ENCODE assay signal across 8 cellular contexts in genomic region chr1:225652726-225653462, GRCh38. TPM values are rescaled to one million over a fixed set of nuclear protein-coding genes. Genes with fewer than 3 reads are reported as not detected.
A peak's percentile ranks its signal among the peaks of the same experiment; 100 is the strongest.
DNase-seq lines count a peak whose midpoint lies in the region; ATAC-seq and TF ChIP-seq lines count a peak whose summit lies in the region.

TSS of gene ENAH (minus strand) at chr1:225653123. CDS start at chr1:225652690, 433 bp downstream.

- H3K4me1 ChIP-seq in mesodermal cell (ENCODE audit: control insufficient read depth, insufficient read depth, low read length, poor library complexity, severe bottlenecking) = peaks cover 50% of the 10 kb centered on the region

- H3K27ac ChIP-seq in epithelial cell of prostate (peak within 1 kb of the TSS; percentile 91), mesodermal cell (ENCODE audit: low read depth, low read length, severe bottlenecking) (peak within 1 kb of the TSS; percentile 97)

- H3K9me3 Mint-ChIP-seq in stimulated activated memory B cell treated with anti-CD40 and anti-IgM and Interleukin-4, amounts not matched to agents 10 μg/mL and 1 μg/mL and 100 μg/mL, for 72 hours = no peaks in the 10 kb centered on the region

- WGBS in mesodermal cell (ENCODE audit: insufficient coverage in 2 of 2), 2 experiments = 0% methylated on average over 11 to 22 of the region's 90 CpGs

- H3K27ac Mint-ChIP-seq in stimulated activated memory B cell treated with anti-CD40 and anti-IgM and Interleukin-4, amounts not matched to agents 10 μg/mL and 1 μg/mL and 100 μg/mL, for 72 hours = peak within 1 kb of the TSS; percentile 85

- H3K36me3 ChIP-seq in mesodermal cell (ENCODE audit: control insufficient read depth, insufficient read depth, low read length) = peaks cover 3% of the 10 kb centered on the region

- H3K36me3 Mint-ChIP-seq in stimulated activated memory B cell treated with anti-CD40 and anti-IgM and Interleukin-4, amounts not matched to agents 10 μg/mL and 1 μg/mL and 100 μg/mL, for 72 hours = no peaks in the 10 kb centered on the region

- H3K27me3 Mint-ChIP-seq in stimulated activated memory B cell treated with anti-CD40 and anti-IgM and Interleukin-4, amounts not matched to agents 10 μg/mL and 1 μg/mL and 100 μg/mL, for 72 hours = peaks cover 34% of the 10 kb centered on the region

- peak within 1 kb of the TSS; percentile 93 for H3K4me3 Mint-ChIP-seq in stimulated activated memory B cell treated with anti-CD40 and anti-IgM and Interleukin-4, amounts not matched to agents 10 μg/mL and 1 μg/mL and 100 μg/mL, for 72 hours

- H3K9me3 ChIP-seq in mesodermal cell (ENCODE audit: control insufficient read depth, low read length) = no peaks in the 10 kb centered on the region

- peak; percentile 60 for ATAC-seq in HG03103 (IDR thresholded peaks at IDR 0.05; ENCODE audit: low read depth, unreplicated experiment)
- peak; percentile 76 for ATAC-seq in stimulated activated memory B cell treated with anti-CD40 and anti-IgM and Interleukin-4, amounts not matched to agents 10 μg/mL and 1 μg/mL and 100 μg/mL, for 72 hours

- TF ChIP-seq CTCF in GM10266 (IDR thresholded peaks at IDR 0.05; ENCODE audit: control insufficient read depth, insufficient read depth, low read depth, missing control alignments) = no peak

- peak; percentile 74 for DNase-seq in GM10266 (ENCODE audit: extremely low spot score)
- peak; percentile 22 to 87 for DNase-seq in NCI-H526 (lab: John Stamatoyannopoulos, UW)
- DNase-seq in activated T-cell treated with anti-CD3 and anti-CD28 coated beads for 24 hours (ENCODE audit: low read depth) = peak; percentile 34
- DNase-seq in epithelial cell of prostate (ENCODE audit: low read depth, low spot score) = no peak
- no peak for DNase-seq in effector CD8-positive, alpha-beta T cell (lab: John Stamatoyannopoulos, UW)

- H3K4me1 Mint-ChIP-seq in stimulated activated memory B cell treated with anti-CD40 and anti-IgM and Interleukin-4, amounts not matched to agents 10 μg/mL and 1 μg/mL and 100 μg/mL, for 72 hours = peaks cover 18% of the 10 kb centered on the region

- H3K4me3 ChIP-seq in mesodermal cell (ENCODE audit: extremely low read depth, insufficient read depth, low read length, poor library complexity, severe bottlenecking) = peak within 1 kb of the TSS; percentile 78

RNA-seq across cellular contexts. Expression of gene ENAH, which starts in this region (rescaled TPM):
- 106 TPM for polyA plus RNA-seq in mesodermal cell (2013, experiment 1 of 2)
- polyA plus RNA-seq in mesodermal cell (2013, experiment 2 of 2) = 125 TPM

Comparison
In these comparisons a context has a peak if more than half of its experiments do, and no peak if none do; other contexts are left out.
1. DNase-seq: peak in GM10266 (single experiment), NCI-H526 (2 of 2) and activated T-cell treated with anti-CD3 and anti-CD28 coated beads for 24 hours (single experiment); none in epithelial cell of prostate (single experiment) and effector CD8-positive, alpha-beta T cell (single experiment).